In the genomic region with DNA sequence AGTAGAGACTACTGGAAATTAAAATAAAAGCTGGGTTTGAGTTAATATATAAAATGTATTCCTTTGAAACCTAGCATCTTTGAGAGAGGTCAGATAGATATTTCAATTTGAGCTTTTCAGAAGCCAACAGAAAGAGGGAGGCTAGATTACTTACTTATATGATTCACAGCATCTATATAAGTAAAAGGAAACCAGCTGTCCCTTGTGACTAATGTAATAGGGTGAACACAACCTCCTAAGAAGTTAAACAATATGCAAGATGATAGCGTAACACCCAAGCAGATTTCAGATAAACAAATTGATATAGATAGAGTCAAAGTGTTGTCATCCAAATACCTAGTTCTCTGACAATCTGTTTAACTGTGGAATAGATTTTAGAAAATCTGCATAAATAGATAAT, we compare ENCODE assay signal across 15 cellular contexts.
DNase-seq lines count a peak whose midpoint lies in the region; ATAC-seq and TF ChIP-seq lines count a peak whose summit lies in the region.
"Had no signal": no experiment of that assay in that cellular context is flagged by ENCODE, and none has a peak within 500 bp of the region (broad histone marks: within the 10 kb centered on the region; RNA-seq: fewer than 3 reads in every experiment).

No MANE protein-coding gene starts in this region.

- DNase-seq in NCI-H187 treated with DMSO at 0.1 percent for 48 hours (lab: John Stamatoyannopoulos, UW) = peak; percentile 9
- no peak for DNase-seq in NCI-H187 (lab: John Stamatoyannopoulos, UW)
- DNase-seq in ELR (ENCODE audit: low read depth) = peak; percentile 15
- DNase-seq in RWPE2 (ENCODE audit: low spot score) = no peak
- peak; percentile 22 for DNase-seq in fibroblast of the aortic adventitia (ENCODE audit: low read depth)
- DNase-seq in NCI-H2081 (lab: John Stamatoyannopoulos, UW) = no peak
- no peak for DNase-seq in nephron progenitor cell
- DNase-seq in activated gamma-delta T cell (lab: John Stamatoyannopoulos, UW) = no peak
- DNase-seq: H9, Karpas-422, NCI-H1417 treated with DMSO at 0.1 percent for 48 hours, NCI-H526 treated with DMSO at 0.1 percent for 48 hours had no signal

- H3K36me3 ChIP-seq in RWPE2 (ENCODE audit: low read depth) = no peaks in the 10 kb centered on the region

- H3K4me3 ChIP-seq in RWPE2 (ENCODE audit: severe bottlenecking) (no peak overlapping the region), fibroblast of the aortic adventitia (ENCODE audit: low read depth, low read length) (no peak overlapping the region)
- H3K4me3 ChIP-seq: SK-N-MC had no signal

- H3K36me3 Mint-ChIP-seq in nephron progenitor cell (ENCODE audit: low read depth) = no peaks in the 10 kb centered on the region

- no peaks in the 10 kb centered on the region for H3K4me1 Mint-ChIP-seq in nephron progenitor cell

- no peaks in the 10 kb centered on the region for H3K4me1 ChIP-seq in RWPE2 (ENCODE audit: insufficient read depth, poor library complexity, severe bottlenecking)

- 0 out of 3 replicates have a peak, but pooled peaks have one; percentile 36 for ATAC-seq in RWPE2 (ENCODE audit: low read depth)
- ATAC-seq: Right ventricle myocardium inferior had no signal

- no peaks in the 10 kb centered on the region for H3K9me3 ChIP-seq in RWPE2 (ENCODE audit: severe bottlenecking)

- H3K27ac ChIP-seq in RWPE2 (ENCODE audit: poor library complexity, severe bottlenecking) = no peak overlapping the region
- H3K27ac ChIP-seq: C4-2B, SK-N-MC had no signal

- H3K4me3 Mint-ChIP-seq in nephron progenitor cell = no peak overlapping the region
- H3K4me3 Mint-ChIP-seq: H9 had no signal

- no peak overlapping the region for H3K27ac Mint-ChIP-seq in nephron progenitor cell
- H3K27ac Mint-ChIP-seq: H9 had no signal

- peaks cover 12% of the 10 kb centered on the region for H3K27me3 ChIP-seq in RWPE2 (ENCODE audit: insufficient read depth, poor library complexity, severe bottlenecking)

- H3K9me3 Mint-ChIP-seq in nephron progenitor cell = no peaks in the 10 kb centered on the region
- H3K9me3 Mint-ChIP-seq: H9 had no signal

- H3K27me3 Mint-ChIP-seq in nephron progenitor cell (ENCODE audit: low read depth, poor library complexity) = no peaks in the 10 kb centered on the region

- TF ChIP-seq CTCF in RWPE2 (IDR thresholded peaks at IDR 0.05; ENCODE audit: poor library complexity, severe bottlenecking) = no peak
- TF ChIP-seq CTCF in fibroblast of the aortic adventitia (IDR thresholded peaks at IDR 0.05; ENCODE audit: insufficient read depth, low read length) = no peak
- TF ChIP-seq CTCF in nephron progenitor cell (IDR thresholded peaks at IDR 0.05) = no peak

Comparison
In these comparisons a context has a peak if more than half of its experiments do, and no peak if none do; other contexts are left out.
1. DNase-seq: peak in NCI-H187 treated with DMSO at 0.1 percent for 48 hours (single experiment), ELR (single experiment) and fibroblast of the aortic adventitia (single experiment); none in NCI-H187 (0 of 2), RWPE2 (single experiment), NCI-H2081 (0 of 2), nephron progenitor cell (single experiment) and activated gamma-delta T cell (single experiment).